ENCODE assay signal across 28 cellular contexts in the genomic region with DNA sequence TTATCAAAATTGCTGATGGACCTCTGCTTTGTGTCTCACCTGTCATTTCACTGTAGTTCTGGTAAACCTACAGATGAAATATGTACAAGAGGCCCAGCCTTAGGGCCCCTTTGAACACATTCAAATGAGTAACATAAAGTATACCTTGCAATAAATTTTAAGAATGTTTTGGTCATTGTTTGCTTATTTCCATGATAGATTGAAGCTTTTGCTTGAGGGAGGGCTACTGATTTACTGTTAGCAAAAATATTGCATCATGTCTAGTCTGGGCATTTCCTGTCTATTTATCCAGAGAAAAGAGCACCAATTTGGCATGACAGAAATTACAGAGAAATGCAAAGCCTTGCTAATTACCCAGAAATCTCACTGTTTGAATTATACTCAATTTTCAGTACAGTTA.
"Had no signal": no experiment of that assay in that cellular context is flagged by ENCODE, and none has a peak within 500 bp of the region (broad histone marks: within the 10 kb centered on the region; RNA-seq: fewer than 3 reads in every experiment).

No MANE protein-coding gene starts in this region.

- ATAC-seq: activated CD8-positive, alpha-beta T cell treated with anti-CD3 and anti-CD28 coated beads for 36 hours; activated T-cell treated with anti-CD3 and anti-CD28 coated beads, Interleukin-2, amount 50 U/mL, for 72 hours; activated T-helper 17 cell treated with anti-CD3 and anti-CD28 coated beads, Interleukin-2, amount 50 U/mL, for 72 hours; body of pancreas; PC-3 had no signal

- DNase-seq: activated CD4-positive, alpha-beta T cell treated with anti-CD3 and anti-CD28 coated beads for 1 hour; activated CD4-positive, alpha-beta T cell treated with anti-CD3 and anti-CD28 coated beads for 48 hours; activated CD4-positive, CD25-positive, alpha-beta regulatory T cell; activated CD8-positive, alpha-beta T cell treated with anti-CD3 and anti-CD28 coated beads for 36 hours; activated effector memory CD4-positive, alpha-beta T cell treated with anti-CD3 and anti-CD28 coated beads, Interleukin-2, amount 50 U/mL, for 16 hours; activated naive CD4-positive, alpha-beta T cell; activated naive CD4-positive, alpha-beta T cell treated with anti-CD3 and anti-CD28 coated beads, Interleukin-2, amount 50 U/mL, for 16 hours; activated naive CD8-positive, alpha-beta T cell treated with anti-CD3 and anti-CD28 coated beads for 36 hours; activated T-cell treated with anti-CD3 and anti-CD28 coated beads, Interleukin-2, amount 50 U/mL, for 1 hour; activated T-cell treated with anti-CD3 and anti-CD28 coated beads, Interleukin-2, amount 50 U/mL, for 72 hours; body of pancreas; Karpas-422; KBM-7; NCI-H1105; NCI-H1436 treated with DMSO at 0.1 percent for 48 hours; NCI-H1694 treated with DMSO at 0.1 percent for 48 hours; NCI-H2029; NCI-H345; NCI-H524 treated with DMSO at 0.1 percent for 48 hours; NCI-H748 treated with DMSO at 0.1 percent for 48 hours; NK-92 treated with Interleukin-12 subunit alpha and Interleukin-12 subunit beta, amount 100 ng/mL, for 24 hours; PC-3; Peyer's patch; RPMI8226; SHP77 treated with DMSO at 0.1 percent for 48 hours; T1000; WERI-Rb-1 had no signal
